Comparison of ENCODE assay signal across 8 cellular contexts in genomic region chr22:41596776-41597634, GRCh38. TPM values are rescaled to one million over a fixed set of nuclear protein-coding genes. Genes with fewer than 3 reads are reported as not detected.
DNase-seq lines count a peak whose midpoint lies in the region; ATAC-seq, FAIRE-seq and TF ChIP-seq lines count a peak whose summit lies in the region.

No MANE protein-coding gene starts in this region.

- CTCF ChIA-PET in H1 (lab: Charles Lee; ENCODE audit: partially characterized antibody) = interaction anchor here (0.5 to 7.4 kb wide), 44 partner anchors 8 to 285 kb away, joined by 3 to 164 read pairs (median 6); partner anchors contain the start of genes CSDC2, PMM1 and POLR3H

- H3K36me3 ChIP-seq in H1 (ENCODE audit: control insufficient read depth in 2 of 4, insufficient read depth in 4 of 4, low read length in 3 of 4) (peaks cover 2 to 5% (median 3%) of the 10 kb centered on the region in 4 experiments; a peak in 4 of 8 replicates), tibial nerve (peaks cover 0 to 36% (median 0%) of the 10 kb centered on the region in 3 donors)

- no peak overlapping the region for H2BK15ac ChIP-seq in H1 (ENCODE audit: low read length)

- no peak overlapping the region for H3K27ac Mint-ChIP-seq in memory B cell

- H4K5ac ChIP-seq in H1 (ENCODE audit: insufficient read length, low read depth, low read length) = no peak overlapping the region

- H3K18ac ChIP-seq in H1 (ENCODE audit: extremely low read depth, low read length) = no peak overlapping the region

- no peak overlapping the region for H3K56ac ChIP-seq in H1 (replicated peaks; ENCODE audit: insufficient read length, low read depth, low read length)

- DNase-seq in NCI-H2081 (lab: John Stamatoyannopoulos, UW) (peak; percentile 4 to 9), NCI-H2081 treated with DMSO at 0.1 percent for 48 hours (lab: John Stamatoyannopoulos, UW) (no peak), T1000 (lab: John Stamatoyannopoulos, UW) (peak; percentile 16), H1 (ENCODE audit: low read depth in 1 of 2, low spot score in 2 of 2) (peak; percentile 54 to 87), memory B cell (ENCODE audit: low spot score in 2 of 2) (peak in 1 of 2 donors; percentile 14), tibial nerve (ENCODE audit: low spot score in 2 of 2) (peak in 1 of 2 donors; percentile 40), DMS114 treated with DMSO at 0.1 percent for 48 hours (lab: John Stamatoyannopoulos, UW; ENCODE audit: unreplicated experiment) (no peak)

- no peak overlapping the region for H4K91ac ChIP-seq in H1 (replicated peaks; ENCODE audit: insufficient read length, low read length)

- H3K4me1 ChIP-seq in H1 (replicated peaks in 1 of 4; ENCODE audit: control insufficient read depth in 3 of 4, insufficient read depth in 4 of 4, low read length in 3 of 4) (0 out of 7 replicates have a peak, but pooled peaks cover 0 to 2% (median 0%) of the 10 kb centered on the region in 4 experiments), tibial nerve (peaks cover 0 to 8% (median 0%) of the 10 kb centered on the region in 4 donors)

- H2AK5ac ChIP-seq in H1 (ENCODE audit: low read depth, low read length) = no peak overlapping the region

- H3K27me3 Mint-ChIP-seq in memory B cell = no peaks in the 10 kb centered on the region

- no peaks in the 10 kb centered on the region for H3K23me2 ChIP-seq in H1 (ENCODE audit: low read depth, low read length)

- H3K27me3 ChIP-seq in H1 (replicated peaks in 1 of 4; ENCODE audit: control insufficient read depth in 3 of 4, extremely low read depth in 1 of 4, insufficient read depth in 3 of 4, low read length in 3 of 4) (no peaks in the 10 kb centered on the region), tibial nerve (no peaks in the 10 kb centered on the region)

- POLR2A ChIA-PET in H1 (lab: Charles Lee; ENCODE audit: partially characterized antibody) = interaction anchor here (0.7 to 3.2 kb wide), 16 partner anchors 9 to 70 kb away, joined by 3 to 25 read pairs (median 4); partner anchors contain the start of genes CSDC2, DESI1 and XRCC6

- H2AFZ ChIP-seq in H1 (ENCODE audit: low read length) = no peak overlapping the region

- no peak overlapping the region for H3K23ac ChIP-seq in H1 (ENCODE audit: insufficient read length)

- H2BK5ac ChIP-seq in H1 (ENCODE audit: low read depth, low read length) = no peak overlapping the region

- H3K4me2 ChIP-seq in H1 (ENCODE audit: insufficient read depth in 1 of 2, low read depth in 2 of 2, low read length in 2 of 2) = no peak overlapping the region

- H3K9me3 ChIP-seq in H1 (ENCODE audit: insufficient read depth in 2 of 2, low read depth in 1 of 2, low read length in 1 of 2) (peaks cover 0 to 3% of the 10 kb centered on the region in 2 experiments; a peak in 1 of 4 replicates), tibial nerve (no peaks in the 10 kb centered on the region)

- peak; percentile 92 to 93 for TF ChIP-seq RAD21 in H1 (IDR thresholded peaks at IDR 0.05 in 1 of 2, conservative IDR thresholded peaks at IDR 0.05 in 1 of 2; ENCODE audit: low read depth in 2 of 2, low read length in 2 of 2)

- TF ChIP-seq EP300 in H1 (IDR thresholded peaks at IDR 0.05; ENCODE audit: borderline replicate concordance in 1 of 2, low read depth in 2 of 2, low read length in 2 of 2) (no peak), tibial nerve (IDR thresholded peaks at IDR 0.05) (no peak)

- H3K27ac ChIP-seq in H1 (ENCODE audit: low read depth, low read length) (no peak overlapping the region), tibial nerve (peak overlapping the region in 2 of 4 donors; percentile 14 to 51)

- TF ChIP-seq CTCF in LNCAP (IDR thresholded peaks at IDR 0.05) (peak; percentile 60), H1 (IDR thresholded peaks at IDR 0.05; ENCODE audit: control extremely low read depth in 1 of 3, insufficient read depth in 1 of 3, low read depth in 1 of 3, low read length in 3 of 3) (peak; percentile 96 to 100 (median 98)), tibial nerve (IDR thresholded peaks at IDR 0.05) (peak; percentile 64 to 84 (median 66))

- 66% methylated on average over 13 of the region's 13 CpGs; no CpG with 5 or more reads in 1 of the 2 experiments for WGBS in H1 (ENCODE audit: extremely low coverage in 1 of 2, insufficient coverage in 1 of 2, insufficient read length in 1 of 2, insufficient replicate concordance in 2 of 2, low coverage in 1 of 2, low lambda C conversion rate in 2 of 2, missing lambda C conversion rate in 1 of 2), 2 experiments
- 43 to 51% methylated on average over 13 of the region's 13 CpGs for WGBS in tibial nerve, 2 donors

- ATAC-seq in memory B cell (ENCODE audit: low read depth) = peak; percentile 60

- H3K36me3 Mint-ChIP-seq in memory B cell = peaks cover 6% of the 10 kb centered on the region

- H3K79me2 ChIP-seq in H1 (ENCODE audit: control insufficient read depth in 1 of 2, insufficient read depth in 2 of 2, low read length in 2 of 2) = no peaks in the 10 kb centered on the region

- H2BK20ac ChIP-seq in H1 (ENCODE audit: low read length) = no peak overlapping the region

- TF ChIP-seq POLR2A in H1 (IDR thresholded peaks at IDR 0.05; ENCODE audit: control extremely low read depth in 1 of 2, low read depth in 2 of 2, low read length in 2 of 2) = no peak; a peak in 1 of 3 replicates
- no peak for TF ChIP-seq POLR2A in tibial nerve (IDR thresholded peaks at IDR 0.05)

- FAIRE-seq in H1 (lab: Jason Lieb, UNC) = peak; percentile 69

- no peak overlapping the region for H3K4me3 ChIP-seq in H1 (ENCODE audit: extremely low read depth in 1 of 4, insufficient read depth in 2 of 4, low read depth in 3 of 4, low read length in 4 of 4)
- no peak overlapping the region for H3K4me3 ChIP-seq in tibial nerve

- no peak overlapping the region for H2BK120ac ChIP-seq in H1 (replicated peaks; ENCODE audit: low read depth, low read length)

- H3K4me1 Mint-ChIP-seq in memory B cell = no peaks in the 10 kb centered on the region

- no peak overlapping the region for H4K8ac ChIP-seq in H1 (ENCODE audit: extremely low read depth, insufficient read depth, low read length)

- no peaks in the 10 kb centered on the region for H3K9me3 Mint-ChIP-seq in memory B cell

- H4K20me1 ChIP-seq in H1 (replicated peaks in 1 of 2; ENCODE audit: control insufficient read depth in 1 of 2, insufficient read depth in 2 of 2, low read length in 2 of 2) = peaks cover 3 to 6% of the 10 kb centered on the region in 2 experiments

- H3K4me3 Mint-ChIP-seq in memory B cell = no peak overlapping the region

- H3K9ac ChIP-seq in H1 (replicated peaks in 1 of 4; ENCODE audit: extremely low read depth in 1 of 4, low read depth in 3 of 4, low read length in 3 of 4) = no peak overlapping the region

- H3K79me1 ChIP-seq in H1 (ENCODE audit: low read depth, low read length) = no peaks in the 10 kb centered on the region

- H3K14ac ChIP-seq in H1 (ENCODE audit: insufficient read length) = no peak overlapping the region

- H2BK12ac ChIP-seq in H1 (ENCODE audit: low read depth, low read length) = no peak overlapping the region

- H3K4ac ChIP-seq in H1 (replicated peaks; ENCODE audit: insufficient read length, low read depth, low read length) = no peak overlapping the region

RNA-seq across cellular contexts. Expression of gene PMM1, which starts 7.4 kb away (rescaled TPM):
- total RNA-seq in H1 (2021; fragmentation: NEBNext Ultra II Directional; extraction: Animal tissue kit (Norgen Biotek cat#: 25700)) = 10.8 and 11.3 TPM in 2 replicates
- polyA plus RNA-seq in H1 (2011; rRNA removed) = 20.0 and 27.3 TPM in 2 replicates
- 26.5 TPM for polyA plus RNA-seq in H1 (2011; cell fraction: cytosol; rRNA removed)
- polyA plus RNA-seq in H1 (2011; cell fraction: nucleus; rRNA removed) = 26.4 TPM
- polyA plus RNA-seq in H1 (2012, experiment 1 of 2) = 13.1 to 20.0 TPM (median 18.0 TPM) in 4 replicates
- polyA plus RNA-seq in H1 (2012, experiment 2 of 2) = 19.2 TPM
- polyA plus RNA-seq in H1 (2013, experiment 1 of 2) = 9.3 TPM
- polyA plus RNA-seq in H1 (2013, experiment 2 of 2) = 8.9 TPM
- polyA minus RNA-seq in H1 (2011; rRNA and poly(A)+ RNA removed) = 6.1 and 10.0 TPM in 2 replicates
- polyA minus RNA-seq in H1 (2011; cell fraction: cytosol; rRNA and poly(A)+ RNA removed) = 7.9 TPM
- polyA minus RNA-seq in H1 (2011; cell fraction: nucleus; rRNA and poly(A)+ RNA removed) = 7.9 TPM
- 10 to 100 TPM; 55.5 to 88.1 (median 83.5) TPM for total RNA-seq in tibial nerve

RNA-seq across cellular contexts. Expression of gene DESI1, which starts 23.8 kb away (rescaled TPM):
- total RNA-seq in H1 (2021; fragmentation: NEBNext Ultra II Directional; extraction: Animal tissue kit (Norgen Biotek cat#: 25700)) = 33.7 and 34.3 TPM in 2 replicates
- 27.6 and 31.2 TPM in 2 replicates for polyA plus RNA-seq in H1 (2011; rRNA removed)
- 26.4 TPM for polyA plus RNA-seq in H1 (2011; cell fraction: cytosol; rRNA removed)
- 46.5 TPM for polyA plus RNA-seq in H1 (2011; cell fraction: nucleus; rRNA removed)
- 23.6 to 27.4 TPM (median 25.6 TPM) in 4 replicates for polyA plus RNA-seq in H1 (2012, experiment 1 of 2)
- polyA plus RNA-seq in H1 (2012, experiment 2 of 2) = 32.8 TPM
- polyA plus RNA-seq in H1 (2013, experiment 1 of 2) = 26.8 TPM
- polyA plus RNA-seq in H1 (2013, experiment 2 of 2) = 26.7 TPM
- 46.3 and 52.8 TPM in 2 replicates for polyA minus RNA-seq in H1 (2011; rRNA and poly(A)+ RNA removed)
- 19.9 TPM for polyA minus RNA-seq in H1 (2011; cell fraction: cytosol; rRNA and poly(A)+ RNA removed)
- 27.0 TPM for polyA minus RNA-seq in H1 (2011; cell fraction: nucleus; rRNA and poly(A)+ RNA removed)
- total RNA-seq in tibial nerve = 10 to 100 TPM; 16.5 to 24.6 (median 19.2) TPM

RNA-seq across cellular contexts. Expression of gene XRCC6, which starts 24.1 kb away (rescaled TPM):
- 488 and 490 TPM in 2 replicates for total RNA-seq in H1 (2021; fragmentation: NEBNext Ultra II Directional; extraction: Animal tissue kit (Norgen Biotek cat#: 25700))
- polyA plus RNA-seq in H1 (2011; rRNA removed) = 150 and 157 TPM in 2 replicates
- 241 TPM for polyA plus RNA-seq in H1 (2011; cell fraction: cytosol; rRNA removed)
- polyA plus RNA-seq in H1 (2011; cell fraction: nucleus; rRNA removed) = 150 TPM
- 499 to 810 TPM (median 507 TPM) in 4 replicates for polyA plus RNA-seq in H1 (2012, experiment 1 of 2)
- 178 TPM for polyA plus RNA-seq in H1 (2012, experiment 2 of 2)
- 330 TPM for polyA plus RNA-seq in H1 (2013, experiment 1 of 2)
- 315 TPM for polyA plus RNA-seq in H1 (2013, experiment 2 of 2)
- polyA minus RNA-seq in H1 (2011; rRNA and poly(A)+ RNA removed) = 161 and 200 TPM in 2 replicates
- polyA minus RNA-seq in H1 (2011; cell fraction: cytosol; rRNA and poly(A)+ RNA removed) = 117 TPM
- polyA minus RNA-seq in H1 (2011; cell fraction: nucleus; rRNA and poly(A)+ RNA removed) = 55.9 TPM
- total RNA-seq in tibial nerve = 100 to 1,000 TPM; 141 to 200 (median 178) TPM

RNA-seq across cellular contexts. Expression of gene CSDC2, which starts 36.2 kb away (rescaled TPM):
- 2.3 and 2.6 TPM in 2 replicates for total RNA-seq in H1 (2021; fragmentation: NEBNext Ultra II Directional; extraction: Animal tissue kit (Norgen Biotek cat#: 25700))
- 2.0 and 3.2 TPM in 2 replicates for polyA plus RNA-seq in H1 (2011; rRNA removed)
- polyA plus RNA-seq in H1 (2011; cell fraction: cytosol; rRNA removed) = 2.0 TPM
- polyA plus RNA-seq in H1 (2011; cell fraction: nucleus; rRNA removed) = 7.0 TPM
- polyA plus RNA-seq in H1 (2012, experiment 1 of 2) = 0.91 to 2.2 TPM (median 2.0 TPM) in 4 replicates
- polyA plus RNA-seq in H1 (2012, experiment 2 of 2) = 1.6 TPM
- polyA plus RNA-seq in H1 (2013, experiment 1 of 2) = 2.2 TPM
- 1.9 TPM for polyA plus RNA-seq in H1 (2013, experiment 2 of 2)
- 0.56 and 0.88 TPM in 2 replicates for polyA minus RNA-seq in H1 (2011; rRNA and poly(A)+ RNA removed)
- polyA minus RNA-seq in H1 (2011; cell fraction: cytosol; rRNA and poly(A)+ RNA removed) = 0.66 TPM
- polyA minus RNA-seq in H1 (2011; cell fraction: nucleus; rRNA and poly(A)+ RNA removed) = 1.4 TPM
- 10 to 100 TPM in 1 of 4 donors, 1 to 10 TPM in 3; 1.7 to 10.8 (median 2.5) TPM for total RNA-seq in tibial nerve

RNA-seq across cellular contexts. Expression of gene POLR3H, which starts 52.7 kb away (rescaled TPM):
- 34.5 and 39.2 TPM in 2 replicates for total RNA-seq in H1 (2021; fragmentation: NEBNext Ultra II Directional; extraction: Animal tissue kit (Norgen Biotek cat#: 25700))
- 29.7 and 34.0 TPM in 2 replicates for polyA plus RNA-seq in H1 (2011; rRNA removed)
- polyA plus RNA-seq in H1 (2011; cell fraction: cytosol; rRNA removed) = 31.1 TPM
- polyA plus RNA-seq in H1 (2011; cell fraction: nucleus; rRNA removed) = 26.9 TPM
- polyA plus RNA-seq in H1 (2012, experiment 1 of 2) = 25.7 to 32.5 TPM (median 29.8 TPM) in 4 replicates
- 20.3 TPM for polyA plus RNA-seq in H1 (2012, experiment 2 of 2)
- polyA plus RNA-seq in H1 (2013, experiment 1 of 2) = 15.7 TPM
- polyA plus RNA-seq in H1 (2013, experiment 2 of 2) = 16.1 TPM
- 36.6 and 42.9 TPM in 2 replicates for polyA minus RNA-seq in H1 (2011; rRNA and poly(A)+ RNA removed)
- polyA minus RNA-seq in H1 (2011; cell fraction: cytosol; rRNA and poly(A)+ RNA removed) = 14.5 TPM
- 24.5 TPM for polyA minus RNA-seq in H1 (2011; cell fraction: nucleus; rRNA and poly(A)+ RNA removed)
- 10 to 100 TPM; 26.6 to 33.6 (median 27.5) TPM for total RNA-seq in tibial nerve

Comparison
In these comparisons a context has a peak if more than half of its experiments do, and no peak if none do; other contexts are left out.
1. DNase-seq: peak in NCI-H2081 (2 of 2), T1000 (single experiment) and H1 (2 of 2); none in NCI-H2081 treated with DMSO at 0.1 percent for 48 hours (single experiment) and DMS114 treated with DMSO at 0.1 percent for 48 hours (single experiment).
2. Peak in every context shown above with its lines, with median percentiles within 50 percentile points of each other: CTCF ChIP-seq.